In genomic region chr6:27667651-27668441, GRCh38 we compare ENCODE assay signal across 8 cellular contexts.
DNase-seq lines count a peak whose midpoint lies in the region; ATAC-seq and TF ChIP-seq lines count a peak whose summit lies in the region.

No MANE protein-coding gene starts in this region.

- peak overlapping the region; percentile 47 for H3K4me3 Mint-ChIP-seq in natural killer cell
- H3K4me3 Mint-ChIP-seq in CD14-positive monocyte: peak overlapping the region in 1 of 2 donors; percentile 86

- peaks cover 2 to 6% of the 10 kb centered on the region in 2 donors for H3K9me3 Mint-ChIP-seq in natural killer cell
- H3K9me3 Mint-ChIP-seq in CD14-positive monocyte: peaks cover 6 to 56% (median 46%) of the 10 kb centered on the region in 7 donors

- no peak for ATAC-seq in natural killer cell
- no peak for ATAC-seq in HG02852 (IDR thresholded peaks at IDR 0.05; ENCODE audit: unreplicated experiment)

- no peaks in the 10 kb centered on the region for H3K36me3 ChIP-seq in GM06990 (ENCODE audit: control insufficient read depth, insufficient read depth, low read length)

- H3K4me3 ChIP-seq in GM06990 (replicated peaks; ENCODE audit: low read depth, low read length): peak overlapping the region; percentile 43

- intact Hi-C loops in natural killer cell (cut with micrococcal nuclease): no loop called here
- intact Hi-C loops in CD14-positive monocyte (cut with micrococcal nuclease): no loop called here

- no peak for DNase-seq in GM06990 (ENCODE audit: extremely low read depth, insufficient read length)
- peak; percentile 41 for DNase-seq in MV-4-11 (lab: John Stamatoyannopoulos, UW)
- DNase-seq in astrocyte of the hippocampus (ENCODE audit: low read depth, low spot score): peak; percentile 29
- DNase-seq in natural killer cell: no peak
- DNase-seq in CD14-positive monocyte (ENCODE audit: low spot score): no peak
- no peak for DNase-seq in HPDE6-E6E7 (ENCODE audit: extremely low spot score)
- no peak for DNase-seq in substantia nigra (lab: John Stamatoyannopoulos, UW)

- H3K27ac ChIP-seq in substantia nigra (ENCODE audit: low read depth, low read length, poor library complexity, severe bottlenecking): no peak overlapping the region

- H3K4me1 Mint-ChIP-seq in natural killer cell (peaks cover 31 to 32% of the 10 kb centered on the region in 2 donors), CD14-positive monocyte (peaks cover 41% of the 10 kb centered on the region)

- H3K27me3 Mint-ChIP-seq in natural killer cell (ENCODE audit: low read depth in 2 of 2) (peaks cover 64 to 74% of the 10 kb centered on the region in 2 donors), CD14-positive monocyte (ENCODE audit: low read depth in 3 of 3) (peaks cover 82 to 88% (median 87%) of the 10 kb centered on the region in 3 donors)

- peak overlapping the region in 1 of 2 donors; percentile 77 for H3K27ac Mint-ChIP-seq in natural killer cell
- no peak overlapping the region for H3K27ac Mint-ChIP-seq in CD14-positive monocyte

- TF ChIP-seq CTCF in GM06990 (IDR thresholded peaks at IDR 0.05; ENCODE audit: insufficient read depth, low read length, poor library complexity, severe bottlenecking) (no peak), natural killer cell (IDR thresholded peaks at IDR 0.05) (no peak), CD14-positive monocyte (IDR thresholded peaks at IDR 0.05) (no peak)

- H3K36me3 Mint-ChIP-seq in natural killer cell: peaks cover 34% of the 10 kb centered on the region
- peaks cover 3 to 24% of the 10 kb centered on the region in 2 donors for H3K36me3 Mint-ChIP-seq in CD14-positive monocyte

- no peaks in the 10 kb centered on the region for H3K27me3 ChIP-seq in GM06990 (replicated peaks; ENCODE audit: control insufficient read depth, insufficient read depth, low read length)

Comparison
In these comparisons a context has a peak if more than half of its experiments do, and no peak if none do; other contexts are left out.
1. DNase-seq: peak in MV-4-11 (single experiment) and astrocyte of the hippocampus (single experiment); none in GM06990 (single experiment), natural killer cell (single experiment), CD14-positive monocyte (single experiment), HPDE6-E6E7 (single experiment) and substantia nigra (0 of 49).